ENCODE assay signal across 8 cellular contexts in genomic region chr12:1795785-1796514, GRCh38. TPM values are rescaled to one million over a fixed set of nuclear protein-coding genes. Genes with fewer than 3 reads are reported as not detected.
DNase-seq lines count a peak whose midpoint lies in the region; ATAC-seq, FAIRE-seq and TF ChIP-seq lines count a peak whose summit lies in the region.

No MANE protein-coding gene starts in this region.

- H3K9me3 ChIP-seq in AG04450 (ENCODE audit: control insufficient read depth, insufficient read depth, low read length), result no peaks in the 10 kb centered on the region; the same call in 1 of the 2 replicates

- no peak for FAIRE-seq in bronchial epithelial cell (lab: Jason Lieb, UNC)

- no peaks in the 10 kb centered on the region for H3K9me3 Mint-ChIP-seq in WTC11

- H3K4me3 Mint-ChIP-seq in WTC11, result peak overlapping the region; percentile 66

- CTCF ChIA-PET in AG04450 (lab: Charles Lee), result interaction anchor here (0.6 to 8.9 kb wide), 6 partner anchors 96 to 334 kb away, joined by 3 to 440 read pairs (median 9); no protein-coding TSS in a partner anchor
- CTCF ChIA-PET in WTC11 (lab: Charles Lee), result interaction anchor here (0.7 to 7.0 kb wide), 14 partner anchors 35 to 241 kb away, joined by 3 to 119 read pairs (median 6); partner anchors contain the start of gene CACNA2D4

- ATAC-seq in GM18520 (IDR thresholded peaks at IDR 0.05; ENCODE audit: unreplicated experiment) (peak; percentile 86), HG03039 (IDR thresholded peaks at IDR 0.05; ENCODE audit: unreplicated experiment) (peak; percentile 84), WTC11 (peak; percentile 72)

- DNase-seq in AG04450 (ENCODE audit: low read depth, low spot score) (peak; percentile 71), NCI-H2171 (lab: John Stamatoyannopoulos, UW) (peak; percentile 99), WTC11 (ENCODE audit: low spot score) (peak; percentile 86), bronchial epithelial cell (ENCODE audit: low read depth) (peak; percentile 72), islet precursor cell (peak; percentile 94)
- DNase-seq in stimulated activated CD4-positive, alpha-beta T cell treated with anti-CD3 and anti-CD28 coated beads, Interleukin-12 subunit alpha, Interleukin-12 subunit beta, amount 100 ng/mL, for 48 hours (ENCODE audit: low read depth in 2 of 3, low spot score in 1 of 3), result peak; percentile 88 to 94 (median 90)

- H3K27ac ChIP-seq in AG04450 (ENCODE audit: low read depth, low read length), result no peak overlapping the region

- no peak overlapping the region for H3K27ac Mint-ChIP-seq in WTC11

- peaks cover 3% of the 10 kb centered on the region for H3K27me3 ChIP-seq in AG04450 (ENCODE audit: control insufficient read depth, insufficient read depth, low read length)
- no peaks in the 10 kb centered on the region for H3K27me3 ChIP-seq in bronchial epithelial cell (ENCODE audit: control insufficient read depth, insufficient read depth, low read length)

- H3K4me3 ChIP-seq in AG04450 (ENCODE audit: low read depth, low read length) (peak overlapping the region; percentile 46), bronchial epithelial cell (ENCODE audit: low read depth, low read length) (peak overlapping the region; percentile 75)

- H3K36me3 Mint-ChIP-seq in WTC11, result no peaks in the 10 kb centered on the region

- H3K27me3 Mint-ChIP-seq in WTC11 (ENCODE audit: low read depth), result no peaks in the 10 kb centered on the region; the same call in 1 of the 2 replicates

- peak; percentile 73 for TF ChIP-seq CTCF in AG04450 (IDR thresholded peaks at IDR 0.05; ENCODE audit: low read depth, low read length)
- TF ChIP-seq CTCF in WTC11 (IDR thresholded peaks at IDR 0.05), result peak; percentile 96
- peak; percentile 85 for TF ChIP-seq CTCF in bronchial epithelial cell (IDR thresholded peaks at IDR 0.05; ENCODE audit: insufficient read depth, low read length, severe bottlenecking)

- peaks cover 35% of the 10 kb centered on the region for H3K4me1 Mint-ChIP-seq in WTC11

- POLR2A ChIA-PET in AG04450 (lab: Yijun Ruan, JAX), result interaction anchor here (0.6 to 1.1 kb wide), 2 partner anchors 140 to 144 kb away, joined by 4 to 7 read pairs; no protein-coding TSS in a partner anchor
- POLR2A ChIA-PET in WTC11 (lab: Charles Lee), result no interaction called here

- no peaks in the 10 kb centered on the region for H3K36me3 ChIP-seq in bronchial epithelial cell (ENCODE audit: control insufficient read depth, insufficient read depth, low read length)

TF ChIP-seq in WTC11, 78 proteins besides CTCF, POLR2A, EP300 and RAD21 (continues in another document):
- TF ChIP-seq E2F4 (CRISPR knock-in tag; IDR thresholded peaks at IDR 0.05; ENCODE audit: borderline replicate concordance, low read depth), result no peak
- no peak for TF ChIP-seq NR2C2 (CRISPR knock-in tag; IDR thresholded peaks at IDR 0.05)
- no peak for TF ChIP-seq MYBL2 (CRISPR knock-in tag; IDR thresholded peaks at IDR 0.05)
- no peak; the same call in 1 of the 2 replicates for TF ChIP-seq TCF7 (CRISPR knock-in tag; IDR thresholded peaks at IDR 0.05; ENCODE audit: low read depth)
- no peak for TF ChIP-seq SOX15 (CRISPR knock-in tag; IDR thresholded peaks at IDR 0.05)
- no peak for TF ChIP-seq FOXP4 (CRISPR knock-in tag; IDR thresholded peaks at IDR 0.05)
- TF ChIP-seq GABPB1 (CRISPR knock-in tag; IDR thresholded peaks at IDR 0.05), result no peak
- no peak for TF ChIP-seq HMGA2 (CRISPR knock-in tag; IDR thresholded peaks at IDR 0.05)
- no peak for TF ChIP-seq ZNF317 (CRISPR knock-in tag; IDR thresholded peaks at IDR 0.05; ENCODE audit: borderline replicate concordance, low read depth)
- no peak for TF ChIP-seq ZNF263 (CRISPR knock-in tag; IDR thresholded peaks at IDR 0.05; ENCODE audit: low read depth)
- no peak for TF ChIP-seq TEAD4 (CRISPR knock-in tag; IDR thresholded peaks at IDR 0.05)
- TF ChIP-seq EMX1 (CRISPR knock-in tag; IDR thresholded peaks at IDR 0.05), result no peak
- peak; percentile 77 for TF ChIP-seq SP1 (CRISPR knock-in tag; conservative IDR thresholded peaks at IDR 0.05)
- TF ChIP-seq NFE2L1 (CRISPR knock-in tag; IDR thresholded peaks at IDR 0.05), result no peak
- TF ChIP-seq GTF2I (CRISPR knock-in tag; conservative IDR thresholded peaks at IDR 0.05), result peak; percentile 96
- 0 out of 2 replicates have a peak, but pooled peaks have one; percentile 14 for TF ChIP-seq ZNF423 (CRISPR knock-in tag; IDR thresholded peaks at IDR 0.05)
- no peak for TF ChIP-seq NR3C1 (CRISPR knock-in tag; conservative IDR thresholded peaks at IDR 0.05; ENCODE audit: low read depth)
- TF ChIP-seq SMAD4 (CRISPR knock-in tag; IDR thresholded peaks at IDR 0.05), result no peak
- no peak for TF ChIP-seq NR1H2 (CRISPR knock-in tag; IDR thresholded peaks at IDR 0.05)
- TF ChIP-seq MXD4 (CRISPR knock-in tag; IDR thresholded peaks at IDR 0.05; ENCODE audit: borderline replicate concordance), result no peak
- no peak for TF ChIP-seq CREM (CRISPR knock-in tag; IDR thresholded peaks at IDR 0.05)
- no peak for TF ChIP-seq ZNF121 (CRISPR knock-in tag; IDR thresholded peaks at IDR 0.05)
- TF ChIP-seq ZNF416 (CRISPR knock-in tag; IDR thresholded peaks at IDR 0.05), result no peak
- TF ChIP-seq ATF2 (CRISPR knock-in tag; IDR thresholded peaks at IDR 0.05; ENCODE audit: borderline replicate concordance, low read depth), result no peak
- TF ChIP-seq USF1 (CRISPR knock-in tag; IDR thresholded peaks at IDR 0.05), result no peak
- no peak for TF ChIP-seq ZNF396 (CRISPR knock-in tag; IDR thresholded peaks at IDR 0.05; ENCODE audit: borderline replicate concordance)
- no peak for TF ChIP-seq STAT6 (CRISPR knock-in tag; conservative IDR thresholded peaks at IDR 0.05; ENCODE audit: low read depth)
- no peak for TF ChIP-seq ELF4 (CRISPR knock-in tag; IDR thresholded peaks at IDR 0.05; ENCODE audit: low read depth)

RNA-seq across cellular contexts. Expression of gene LRTM2, which starts 24.4 kb away (rescaled TPM):
- polyA plus RNA-seq in AG04450 (2011; rRNA removed), result not detected in 2 replicates
- not detected in 2 replicates for polyA minus RNA-seq in AG04450 (2011; rRNA and poly(A)+ RNA removed)
- total RNA-seq in WTC11 (2021) (0.30 to 0.66 TPM (median 0.34 TPM) in 3 replicates), bronchial epithelial cell (not detected in 2 replicates)
